20 cellular contexts compared by ENCODE assay signal in the genomic region with DNA sequence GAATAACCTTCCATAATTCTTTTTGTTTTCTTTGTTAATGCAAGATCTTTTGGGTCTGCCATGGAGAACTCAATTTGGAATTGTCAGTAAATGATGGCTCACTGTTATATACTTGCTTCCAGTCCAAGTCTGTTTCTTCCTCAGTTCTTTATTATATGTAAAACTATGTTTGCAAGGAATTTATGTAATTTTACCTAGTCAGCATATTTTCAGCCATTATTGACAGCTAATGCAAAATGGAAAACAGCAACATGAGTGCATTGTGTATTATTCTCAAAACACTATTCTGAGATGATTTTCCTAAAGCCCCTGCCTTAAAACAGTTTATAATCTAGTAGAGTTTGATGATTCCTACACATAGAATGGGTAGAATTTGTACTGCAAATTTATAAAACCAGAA.
DNase-seq lines count a peak whose midpoint lies in the region; ATAC-seq, FAIRE-seq and TF ChIP-seq lines count a peak whose summit lies in the region.
"Had no signal": no experiment of that assay in that cellular context is flagged by ENCODE, and none has a peak within 500 bp of the region (broad histone marks: within the 10 kb centered on the region; RNA-seq: fewer than 3 reads in every experiment).

No MANE protein-coding gene starts in this region.

- H3K36me3 ChIP-seq in HepG2 (replicated peaks in 1 of 2; ENCODE audit: control insufficient read depth in 1 of 2, insufficient read depth in 2 of 2, low read length in 2 of 2) (no peaks in the 10 kb centered on the region), right lobe of liver (no peaks in the 10 kb centered on the region)

- no peaks in the 10 kb centered on the region for H3K4me1 ChIP-seq in HepG2 (ENCODE audit: insufficient read depth, low read length)
- H3K4me1 ChIP-seq in right lobe of liver: no peaks in the 10 kb centered on the region

- CTCF ChIA-PET in HepG2 (lab: Yijun Ruan, JAX; ENCODE audit: low intra/inter-chr PET ratio, low total read pairs): no interaction called here
- CTCF ChIA-PET in activated CD4-positive, alpha-beta memory T cell treated with anti-CD3 and anti-CD28 coated beads, Interleukin-2, amount 10 ng/mL, durations not matched to agents 7 days and 5 days (lab: Charles Lee): no interaction called here

- H3K27ac Mint-ChIP-seq in brain (peak overlapping the region in 3 of 5 experiments; percentile 19 to 67 (median 27)), nephron (peak overlapping the region in 2 of 3 experiments; percentile 31 to 71)
- no peak overlapping the region for H3K27ac Mint-ChIP-seq in activated CD4-positive, alpha-beta memory T cell treated with anti-CD3 and anti-CD28 coated beads, Interleukin-2, amount 10 ng/mL, durations not matched to agents 7 days and 5 days
- H3K27ac Mint-ChIP-seq: CD4-positive, alpha-beta memory T cell; H9 had no signal

- H3K4me1 Mint-ChIP-seq in brain (peaks cover 53% of the 10 kb centered on the region), nephron (peaks cover 47% of the 10 kb centered on the region)
- no peaks in the 10 kb centered on the region for H3K4me1 Mint-ChIP-seq in activated CD4-positive, alpha-beta memory T cell treated with anti-CD3 and anti-CD28 coated beads, Interleukin-2, amount 10 ng/mL, durations not matched to agents 7 days and 5 days
- H3K4me1 Mint-ChIP-seq: CD4-positive, alpha-beta memory T cell had no signal

- no peak overlapping the region for H2AFZ ChIP-seq in HepG2 (ENCODE audit: low read length)

- no peaks in the 10 kb centered on the region for H4K20me1 ChIP-seq in HepG2 (ENCODE audit: insufficient read depth, low read length)

- ATAC-seq in HepG2 (no peak), right lobe of liver (no peak)
- ATAC-seq: HCT116 had no signal

- TF ChIP-seq POLR2A in HepG2 (IDR thresholded peaks at IDR 0.05; ENCODE audit: insufficient read depth in 1 of 2, low read depth in 2 of 2, low read length in 2 of 2) (no peak), right lobe of liver (IDR thresholded peaks at IDR 0.05) (no peak)

- H3K27me3 ChIP-seq in HepG2 (ENCODE audit: control insufficient read depth in 1 of 2, insufficient read depth in 2 of 2, low read length in 2 of 2) (peaks cover 0 to 1% of the 10 kb centered on the region in 2 experiments; a peak in 2 of 5 replicates), right lobe of liver (no peaks in the 10 kb centered on the region)

- peaks cover 10% of the 10 kb centered on the region for H3K36me3 Mint-ChIP-seq in brain
- no peaks in the 10 kb centered on the region for H3K36me3 Mint-ChIP-seq in nephron (ENCODE audit: low read depth)
- no peaks in the 10 kb centered on the region for H3K36me3 Mint-ChIP-seq in activated CD4-positive, alpha-beta memory T cell treated with anti-CD3 and anti-CD28 coated beads, Interleukin-2, amount 10 ng/mL, durations not matched to agents 7 days and 5 days (ENCODE audit: low read depth)

- no peak overlapping the region for H3K4me3 Mint-ChIP-seq in brain
- no peak overlapping the region for H3K4me3 Mint-ChIP-seq in nephron
- H3K4me3 Mint-ChIP-seq in activated CD4-positive, alpha-beta memory T cell treated with anti-CD3 and anti-CD28 coated beads, Interleukin-2, amount 10 ng/mL, durations not matched to agents 7 days and 5 days: no peak overlapping the region
- H3K4me3 Mint-ChIP-seq: CD4-positive, alpha-beta memory T cell; H9 had no signal

- no peak overlapping the region for H3K4me2 ChIP-seq in HepG2 (ENCODE audit: low read depth, low read length)

- H3K27me3 Mint-ChIP-seq in brain: no peaks in the 10 kb centered on the region
- no peaks in the 10 kb centered on the region for H3K27me3 Mint-ChIP-seq in nephron (ENCODE audit: low read depth)
- no peaks in the 10 kb centered on the region for H3K27me3 Mint-ChIP-seq in activated CD4-positive, alpha-beta memory T cell treated with anti-CD3 and anti-CD28 coated beads, Interleukin-2, amount 10 ng/mL, durations not matched to agents 7 days and 5 days
- H3K27me3 Mint-ChIP-seq: CD4-positive, alpha-beta memory T cell had no signal

- DNase-seq in HepG2 (ENCODE audit: low spot score) (no peak), right lobe of liver (no peak)
- no peak for DNase-seq in activated CD4-positive, alpha-beta memory T cell treated with anti-CD3 and anti-CD28 coated beads, Interleukin-2, amount 10 ng/mL, durations not matched to agents 7 days and 5 days
- DNase-seq in activated T-cell treated with anti-CD3 and anti-CD28 coated beads, Interleukin-2, amount 50 U/mL, for 48 hours: no peak
- DNase-seq: C1 segment of cervical spinal cord; Calu3; CD4-positive, alpha-beta memory T cell; COR-L47; DMS53; DMS79 treated with DMSO at 0.1 percent for 48 hours; GF-D8; GOT3; H9 had no signal

- TF ChIP-seq EP300 in HepG2 (IDR thresholded peaks at IDR 0.05; ENCODE audit: low read depth in 2 of 2, low read length in 2 of 2): no peak
- TF ChIP-seq EP300 in HepG2 (CRISPR knock-in tag; IDR thresholded peaks at IDR 0.05; ENCODE audit: borderline replicate concordance): no peak

- H3K9me3 Mint-ChIP-seq in brain: no peaks in the 10 kb centered on the region
- no peaks in the 10 kb centered on the region for H3K9me3 Mint-ChIP-seq in nephron
- H3K9me3 Mint-ChIP-seq in activated CD4-positive, alpha-beta memory T cell treated with anti-CD3 and anti-CD28 coated beads, Interleukin-2, amount 10 ng/mL, durations not matched to agents 7 days and 5 days: no peaks in the 10 kb centered on the region
- H3K9me3 Mint-ChIP-seq: H9 had no signal

- in situ Hi-C loops in HepG2 (cut with HindIII; ENCODE audit: extremely low pct_ligation_motif_present, low pct_unique_long_range_greater_than_20kb): no loop called here

- H3K27ac ChIP-seq in HepG2 (ENCODE audit: extremely low read length, insufficient read depth, low read length) (no peak overlapping the region), right lobe of liver (no peak overlapping the region)
- H3K27ac ChIP-seq: 22Rv1 had no signal

- no peak overlapping the region for H3K9ac ChIP-seq in HepG2 (ENCODE audit: insufficient read depth, low read depth, low read length)

- no peak for TF ChIP-seq CTCF in HepG2 (CRISPR knock-in tag; IDR thresholded peaks at IDR 0.05)
- no peak for TF ChIP-seq CTCF in right lobe of liver (IDR thresholded peaks at IDR 0.05)
- no peak for TF ChIP-seq CTCF in brain (conservative IDR thresholded peaks at IDR 0.05)
- TF ChIP-seq CTCF in nephron (IDR thresholded peaks at IDR 0.05; ENCODE audit: unreplicated experiment in 3 of 3): no peak

- intact Hi-C loops in HepG2 (cut with micrococcal nuclease; ENCODE audit: unreplicated experiment) (no loop called here), right lobe of liver (cut with DNase I) (no loop called here)

- H3K9me3 ChIP-seq in HepG2 (ENCODE audit: low read length): no peaks in the 10 kb centered on the region
- no peaks in the 10 kb centered on the region for H3K9me3 ChIP-seq in right lobe of liver

- no peak for FAIRE-seq in HepG2 (lab: Jason Lieb, UNC)
- FAIRE-seq: A204.1, GM12891, GM18507 had no signal

- TF ChIP-seq RAD21 in HepG2 (CRISPR knock-in tag; IDR thresholded peaks at IDR 0.05): no peak

- POLR2A ChIA-PET in HepG2 (lab: Yijun Ruan, JAX): no interaction called here
- POLR2A ChIA-PET in activated CD4-positive, alpha-beta memory T cell treated with anti-CD3 and anti-CD28 coated beads, Interleukin-2, amount 10 ng/mL, durations not matched to agents 7 days and 5 days (lab: Charles Lee): no interaction called here

- BruUV-seq in HepG2 (replicated peaks; lab: Mats Ljungman, UMichigan): no TSS peak

- H3K79me2 ChIP-seq in HepG2 (ENCODE audit: insufficient read depth, low read length): no peaks in the 10 kb centered on the region

- H3K4me3 ChIP-seq in HepG2 (replicated peaks in 1 of 3; ENCODE audit: insufficient read depth in 1 of 3, low read depth in 2 of 3, low read length in 3 of 3) (no peak overlapping the region), right lobe of liver (no peak overlapping the region)

TF ChIP-seq in HepG2, 621 proteins besides CTCF, POLR2A, EP300 and RAD21:
- TF ChIP-seq MAFF (IDR thresholded peaks at IDR 0.05; ENCODE audit: low read depth, low read length) (peak; percentile 99), MAFK (conservative IDR thresholded peaks at IDR 0.05 in 1 of 2, IDR thresholded peaks at IDR 0.05 in 1 of 2; ENCODE audit: low read length in 2 of 2) (peak; percentile 98 to 99), HMG20A (CRISPR knock-in tag; IDR thresholded peaks at IDR 0.05; ENCODE audit: borderline replicate concordance) (no peak)
